ENCODE assay signal across 37 cellular contexts in genomic region chr17:79457889-79458288, GRCh38.
"Had no signal": no experiment of that assay in that cellular context is flagged by ENCODE, and none has a peak within 500 bp of the region (broad histone marks: within the 10 kb centered on the region; RNA-seq: fewer than 3 reads in every experiment).

No MANE protein-coding gene starts in this region.

- H3K27me3 Mint-ChIP-seq: activated CD4-positive, alpha-beta T cell treated with anti-CD3 and anti-CD28 coated beads, Interleukin-2, amount 10 ng/mL, durations not matched to agents 7 days and 5 days; activated naive CD4-positive, alpha-beta T cell treated with anti-CD3 and anti-CD28 coated beads, Interleukin-2, amount 50 U/mL, for 24 hours; activated naive CD8-positive, alpha-beta T cell treated with anti-CD3 and anti-CD28 coated beads, Interleukin-2, amount 10 ng/mL, durations not matched to agents 7 days and 5 days had no signal

- H3K9me3 Mint-ChIP-seq: activated CD4-positive, alpha-beta T cell treated with anti-CD3 and anti-CD28 coated beads, Interleukin-2, amount 10 ng/mL, durations not matched to agents 7 days and 5 days; activated naive CD4-positive, alpha-beta T cell treated with anti-CD3 and anti-CD28 coated beads, Interleukin-2, amount 50 U/mL, for 24 hours; activated naive CD8-positive, alpha-beta T cell treated with anti-CD3 and anti-CD28 coated beads, Interleukin-2, amount 10 ng/mL, durations not matched to agents 7 days and 5 days; activated T-cell treated with anti-CD3 and anti-CD28 coated beads, Interleukin-2, amount 50 U/mL, for 24 hours; activated T-helper 2 cell treated with anti-CD3 and anti-CD28 coated beads, Interferon-gamma antibody, Interleukin-2, Interleukin-4, amounts not matched to agents 10 μg/mL and 5 μg/mL and 100 μg/mL, durations not matched to agents 14 hours and 24 hours and 36 hours; central memory CD8-positive, alpha-beta T cell; T-helper 1 cell treated with Interleukin-12 subunit alpha and Interleukin-12 subunit beta and Interleukin-4 antibody, amounts not matched to agents 30 μg/mL and 1 μg/mL, for 36 hours; T-helper 2 cell treated with Interferon-gamma antibody and Interleukin-4, amounts not matched to agents 5 μg/mL and 100 μg/mL, for 36 hours had no signal

- DNase-seq: activated CD4-positive, alpha-beta T cell treated with anti-CD3 and anti-CD28 coated beads for 36 hours; activated CD4-positive, alpha-beta T cell treated with anti-CD3 and anti-CD28 coated beads, Interleukin-2, amount 10 ng/mL, durations not matched to agents 7 days and 5 days; activated CD4-positive, alpha-beta T cell treated with anti-CD3 and anti-CD28 coated beads, Interleukin-2, amount 50 U/mL, for 48 hours; activated CD8-positive, alpha-beta T cell treated with anti-CD3 and anti-CD28 coated beads, Interleukin-2, amount 10 ng/mL, durations not matched to agents 7 days and 5 days; activated gamma-delta T cell; activated naive CD4-positive, alpha-beta T cell treated with Interleukin-2 at 50 U/mL for 16 hours; activated naive CD8-positive, alpha-beta T cell treated with anti-CD3 and anti-CD28 coated beads, Interleukin-2, amount 10 ng/mL, durations not matched to agents 7 days and 5 days; activated T-cell treated with anti-CD3 and anti-CD28 coated beads, Interleukin-2, amount 50 U/mL, for 24 hours; amygdala; brain microvascular endothelial cell; MM.1S; MV-4-11; NCI-H1092; NCI-H146; NCI-H187; NCI-H2029 treated with DMSO at 0.1 percent for 48 hours; NCI-H2107; NCI-H2171; NCI-H510A; NCI-H526; NCI-H748 treated with DMSO at 0.1 percent for 48 hours; NK-92 treated with Interleukin-12 subunit alpha and Interleukin-12 subunit beta, amount 100 ng/mL, for 24 hours; PC-3; Peyer's patch; RPMI8226; SHP77 treated with DMSO at 0.1 percent for 48 hours; SK-N-SH had no signal

- H3K4me1 Mint-ChIP-seq: activated CD4-positive, alpha-beta T cell treated with anti-CD3 and anti-CD28 coated beads for 36 hours; activated CD4-positive, alpha-beta T cell treated with anti-CD3 and anti-CD28 coated beads, Interleukin-2, amount 10 ng/mL, durations not matched to agents 7 days and 5 days; activated naive CD4-positive, alpha-beta T cell treated with anti-CD3 and anti-CD28 coated beads, Interleukin-2, amount 50 U/mL, for 24 hours; activated naive CD8-positive, alpha-beta T cell treated with anti-CD3 and anti-CD28 coated beads, Interleukin-2, amount 10 ng/mL, durations not matched to agents 7 days and 5 days; central memory CD8-positive, alpha-beta T cell; WTC11 had no signal

- H3K36me3 ChIP-seq: brain microvascular endothelial cell, Peyer's patch, SJSA1 had no signal

- H3K4me1 ChIP-seq: Peyer's patch had no signal

- H3K27ac ChIP-seq: brain microvascular endothelial cell, Peyer's patch, SJSA1 had no signal

- H3K36me3 Mint-ChIP-seq: activated naive CD4-positive, alpha-beta T cell treated with anti-CD3 and anti-CD28 coated beads, Interleukin-2, amount 50 U/mL, for 24 hours; activated naive CD8-positive, alpha-beta T cell treated with anti-CD3 and anti-CD28 coated beads, Interleukin-2, amount 10 ng/mL, durations not matched to agents 7 days and 5 days; WTC11 had no signal

- H3K27ac Mint-ChIP-seq: activated CD4-positive, alpha-beta T cell treated with anti-CD3 and anti-CD28 coated beads for 36 hours; activated CD4-positive, alpha-beta T cell treated with anti-CD3 and anti-CD28 coated beads, Interleukin-2, amount 10 ng/mL, durations not matched to agents 7 days and 5 days; activated CD8-positive, alpha-beta T cell treated with anti-CD3 and anti-CD28 coated beads, Interleukin-2, amount 10 ng/mL, durations not matched to agents 7 days and 5 days; activated naive CD4-positive, alpha-beta T cell treated with anti-CD3 and anti-CD28 coated beads, Interleukin-2, amount 50 U/mL, for 24 hours; activated naive CD8-positive, alpha-beta T cell treated with anti-CD3 and anti-CD28 coated beads, Interleukin-2, amount 10 ng/mL, durations not matched to agents 7 days and 5 days; activated T-cell treated with anti-CD3 and anti-CD28 coated beads, Interleukin-2, amount 50 U/mL, for 24 hours; activated T-helper 2 cell treated with anti-CD3 and anti-CD28 coated beads, Interferon-gamma antibody, Interleukin-2, Interleukin-4, amounts not matched to agents 10 μg/mL and 5 μg/mL and 100 μg/mL, durations not matched to agents 14 hours and 24 hours and 36 hours; T-helper 1 cell treated with Interleukin-12 subunit alpha and Interleukin-12 subunit beta and Interleukin-4 antibody, amounts not matched to agents 30 μg/mL and 1 μg/mL, for 36 hours; T-helper 2 cell treated with Interferon-gamma antibody and Interleukin-4, amounts not matched to agents 5 μg/mL and 100 μg/mL, for 36 hours; WTC11 had no signal

- H3K4me2 ChIP-seq: SK-N-SH had no signal

- H3K9ac ChIP-seq: SK-N-SH had no signal

- FAIRE-seq: astrocyte, TTC549 had no signal

- H3K4me3 ChIP-seq: Peyer's patch, SJSA1 had no signal

- ATAC-seq: activated CD4-positive, alpha-beta T cell treated with anti-CD3 and anti-CD28 coated beads for 36 hours; activated CD4-positive, CD25-positive, alpha-beta regulatory T cell treated with anti-CD3 and anti-CD28 coated beads, Interleukin-2, amount 50 U/mL, for 24 hours; activated CD8-positive, alpha-beta T cell treated with anti-CD3 and anti-CD28 coated beads, Interleukin-2, amount 10 ng/mL, durations not matched to agents 7 days and 5 days; PC-3; WTC11 had no signal

- H3K27me3 ChIP-seq: brain microvascular endothelial cell, Peyer's patch had no signal

- H3K9me3 ChIP-seq: Peyer's patch, SJSA1, SK-N-SH had no signal

- H3K4me3 Mint-ChIP-seq: activated CD4-positive, alpha-beta T cell treated with anti-CD3 and anti-CD28 coated beads for 36 hours; activated CD4-positive, alpha-beta T cell treated with anti-CD3 and anti-CD28 coated beads, Interleukin-2, amount 10 ng/mL, durations not matched to agents 7 days and 5 days; activated CD8-positive, alpha-beta T cell treated with anti-CD3 and anti-CD28 coated beads, Interleukin-2, amount 10 ng/mL, durations not matched to agents 7 days and 5 days; activated naive CD4-positive, alpha-beta T cell treated with anti-CD3 and anti-CD28 coated beads, Interleukin-2, amount 50 U/mL, for 24 hours; activated naive CD8-positive, alpha-beta T cell treated with anti-CD3 and anti-CD28 coated beads, Interleukin-2, amount 10 ng/mL, durations not matched to agents 7 days and 5 days; activated T-cell treated with anti-CD3 and anti-CD28 coated beads, Interleukin-2, amount 50 U/mL, for 24 hours; central memory CD8-positive, alpha-beta T cell; T-helper 1 cell treated with Interleukin-12 subunit alpha and Interleukin-12 subunit beta and Interleukin-4 antibody, amounts not matched to agents 30 μg/mL and 1 μg/mL, for 36 hours; T-helper 2 cell treated with Interferon-gamma antibody and Interleukin-4, amounts not matched to agents 5 μg/mL and 100 μg/mL, for 36 hours; WTC11 had no signal
